In the genomic region with DNA sequence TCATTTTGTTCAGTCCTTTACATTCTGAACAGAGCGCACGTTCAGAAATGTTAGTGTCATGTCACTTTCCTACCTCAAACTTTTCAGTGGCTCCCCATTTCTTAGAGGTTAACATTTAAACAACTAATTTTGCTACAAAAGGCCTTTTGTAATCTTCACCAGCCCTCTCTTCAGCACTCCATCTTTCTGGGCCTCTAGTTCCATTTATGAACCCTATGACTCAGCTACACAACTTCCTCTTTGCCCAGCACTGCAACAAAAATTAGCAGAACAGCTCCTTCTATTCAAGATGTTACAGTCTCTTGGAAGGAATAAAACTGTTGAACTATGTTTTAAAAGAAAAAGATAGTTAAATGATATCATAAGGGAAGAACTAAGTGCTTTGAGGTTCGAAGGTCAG, we compare ENCODE assay signal across 1 cellular context.
TF ChIP-seq lines count a peak whose summit lies in the region.

No MANE protein-coding gene starts in this region.

TF ChIP-seq in GM12878, 131 proteins besides CTCF, POLR2A, EP300 and RAD21 (continued from another document):
- TF ChIP-seq, protein P1, sequence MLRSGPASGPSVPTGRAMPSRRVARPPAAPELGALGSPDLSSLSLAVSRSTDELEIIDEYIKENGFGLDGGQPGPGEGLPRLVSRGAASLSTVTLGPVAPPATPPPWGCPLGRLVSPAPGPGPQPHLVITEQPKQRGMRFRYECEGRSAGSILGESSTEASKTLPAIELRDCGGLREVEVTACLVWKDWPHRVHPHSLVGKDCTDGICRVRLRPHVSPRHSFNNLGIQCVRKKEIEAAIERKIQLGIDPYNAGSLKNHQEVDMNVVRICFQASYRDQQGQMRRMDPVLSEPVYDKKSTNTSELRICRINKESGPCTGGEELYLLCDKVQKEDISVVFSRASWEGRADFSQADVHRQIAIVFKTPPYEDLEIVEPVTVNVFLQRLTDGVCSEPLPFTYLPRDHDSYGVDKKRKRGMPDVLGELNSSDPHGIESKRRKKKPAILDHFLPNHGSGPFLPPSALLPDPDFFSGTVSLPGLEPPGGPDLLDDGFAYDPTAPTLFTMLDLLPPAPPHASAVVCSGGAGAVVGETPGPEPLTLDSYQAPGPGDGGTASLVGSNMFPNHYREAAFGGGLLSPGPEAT (IDR thresholded peaks at IDR 0.05; ENCODE audit: low read depth), result no peak
- TF ChIP-seq, protein P2, sequence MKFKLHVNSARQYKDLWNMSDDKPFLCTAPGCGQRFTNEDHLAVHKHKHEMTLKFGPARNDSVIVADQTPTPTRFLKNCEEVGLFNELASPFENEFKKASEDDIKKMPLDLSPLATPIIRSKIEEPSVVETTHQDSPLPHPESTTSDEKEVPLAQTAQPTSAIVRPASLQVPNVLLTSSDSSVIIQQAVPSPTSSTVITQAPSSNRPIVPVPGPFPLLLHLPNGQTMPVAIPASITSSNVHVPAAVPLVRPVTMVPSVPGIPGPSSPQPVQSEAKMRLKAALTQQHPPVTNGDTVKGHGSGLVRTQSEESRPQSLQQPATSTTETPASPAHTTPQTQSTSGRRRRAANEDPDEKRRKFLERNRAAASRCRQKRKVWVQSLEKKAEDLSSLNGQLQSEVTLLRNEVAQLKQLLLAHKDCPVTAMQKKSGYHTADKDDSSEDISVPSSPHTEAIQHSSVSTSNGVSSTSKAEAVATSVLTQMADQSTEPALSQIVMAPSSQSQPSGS (IDR thresholded peaks at IDR 0.05; ENCODE audit: low read length), result no peak
- TF ChIP-seq TCF3 (IDR thresholded peaks at IDR 0.05; ENCODE audit: borderline replicate concordance, insufficient read depth, low read depth, low read length), result no peak
- no peak for TF ChIP-seq ZNF24 (IDR thresholded peaks at IDR 0.05)
- TF ChIP-seq YBX1 (IDR thresholded peaks at IDR 0.05), result no peak
- TF ChIP-seq NRF1 (conservative IDR thresholded peaks at IDR 0.05; ENCODE audit: low read depth, low read length), result no peak
- TF ChIP-seq MTA3 (IDR thresholded peaks at IDR 0.05; ENCODE audit: borderline replicate concordance, low read length), result no peak
- no peak for TF ChIP-seq ZNF207 (IDR thresholded peaks at IDR 0.05; ENCODE audit: borderline replicate concordance)
- no peak for TF ChIP-seq SMARCA5 (IDR thresholded peaks at IDR 0.05)
TF ChIP-seq in GM12878: peak in this region for 0.
